26 cellular contexts compared by ENCODE assay signal in genomic region chr2:240955306-240956101, GRCh38. TPM values are rescaled to one million over a fixed set of nuclear protein-coding genes. Genes with fewer than 3 reads are reported as not detected.
DNase-seq lines count a peak whose midpoint lies in the region; ATAC-seq and TF ChIP-seq lines count a peak whose summit lies in the region.
"Had no signal": no experiment of that assay in that cellular context is flagged by ENCODE, and none has a peak within 500 bp of the region (broad histone marks: within the 10 kb centered on the region; RNA-seq: fewer than 3 reads in every experiment).

No MANE protein-coding gene starts in this region.

- no peaks in the 10 kb centered on the region for H3K36me3 ChIP-seq in heart left ventricle
- no peaks in the 10 kb centered on the region for H3K36me3 ChIP-seq in endodermal cell (ENCODE audit: control insufficient read depth, insufficient read depth, low read length)
- no peaks in the 10 kb centered on the region for H3K36me3 ChIP-seq in neural progenitor cell
- no peaks in the 10 kb centered on the region for H3K36me3 ChIP-seq in vagina
- H3K36me3 ChIP-seq: SJSA1, tibial artery had no signal

- H3K27ac ChIP-seq in heart left ventricle (no peak overlapping the region), endodermal cell (ENCODE audit: low read depth, low read length) (no peak overlapping the region), neural progenitor cell (no peak overlapping the region), vagina (no peak overlapping the region)
- H3K27ac ChIP-seq: PC-9, SJSA1, tibial artery had no signal

- H3K4me3 Mint-ChIP-seq in endodermal cell (no peak overlapping the region), neural progenitor cell (peak overlapping the region; percentile 33)
- H3K4me3 Mint-ChIP-seq: CD4-positive, CD25-positive, alpha-beta regulatory T cell; central memory CD8-positive, alpha-beta T cell; mesothelial cell of epicardium had no signal

- H3K27me3 ChIP-seq in heart left ventricle, result no peaks in the 10 kb centered on the region
- H3K27me3 ChIP-seq in endodermal cell (ENCODE audit: control insufficient read depth, insufficient read depth, low read length, poor library complexity, severe bottlenecking), result no peaks in the 10 kb centered on the region
- H3K27me3 ChIP-seq in neural progenitor cell, result no peaks in the 10 kb centered on the region
- no peaks in the 10 kb centered on the region for H3K27me3 ChIP-seq in vagina
- H3K27me3 ChIP-seq: SJSA1 had no signal

- TF ChIP-seq CTCF in heart left ventricle (IDR thresholded peaks at IDR 0.05) (no peak), endodermal cell (conservative IDR thresholded peaks at IDR 0.05) (no peak), neural progenitor cell (IDR thresholded peaks at IDR 0.05) (no peak), vagina (IDR thresholded peaks at IDR 0.05) (no peak)

- WGBS in heart left ventricle, 4 donors, result 84 to 90% (median 86%) methylated on average over 15 to 17 of the region's 17 CpGs
- 88 to 92% methylated on average over 4 to 17 of the region's 17 CpGs for WGBS in endodermal cell (ENCODE audit: insufficient coverage in 1 of 2, insufficient read length in 1 of 2), 2 experiments

- intact Hi-C loops in heart left ventricle (cut with DNase I) (no loop called here), left ventricle myocardium superior (cut with micrococcal nuclease) (no loop called here), vagina (cut with DNase I) (no loop called here)

- H3K27me3 Mint-ChIP-seq in endodermal cell (ENCODE audit: insufficient read depth) (no peaks in the 10 kb centered on the region), neural progenitor cell (ENCODE audit: insufficient read depth, low read depth) (peaks cover 6% of the 10 kb centered on the region)
- H3K27me3 Mint-ChIP-seq: central memory CD8-positive, alpha-beta T cell had no signal

- peak in 3 of 5 donors; percentile 9 to 55 (median 21) for DNase-seq in heart left ventricle
- DNase-seq in left ventricle myocardium superior, result no peak
- peak; percentile 31 for DNase-seq in endodermal cell
- no peak for DNase-seq in neural progenitor cell (ENCODE audit: low spot score)
- peak; percentile 75 to 91 for DNase-seq in vagina (ENCODE audit: extremely low spot score in 2 of 2)
- no peak for DNase-seq in inferior parietal cortex (ENCODE audit: extremely low spot score)
- no peak for DNase-seq in NCI-H2196 (lab: John Stamatoyannopoulos, UW; ENCODE audit: unreplicated experiment)
- DNase-seq: ACHN; activated CD4-positive, CD25-positive, alpha-beta regulatory T cell; activated gamma-delta T cell; CD4-positive, CD25-positive, alpha-beta regulatory T cell; GF-D8; NCI-H1105; NCI-H2107; occipital lobe; PC-9; stimulated activated CD8-positive, alpha-beta memory T cell treated with anti-CD3 and anti-CD28 coated beads, Interleukin-4, amount 100 ng/mL, for 48 hours had no signal

- H3K36me3 Mint-ChIP-seq in endodermal cell (ENCODE audit: low read depth) (no peaks in the 10 kb centered on the region), neural progenitor cell (no peaks in the 10 kb centered on the region)
- H3K36me3 Mint-ChIP-seq: CD4-positive, CD25-positive, alpha-beta regulatory T cell; mesothelial cell of epicardium had no signal

- no peak overlapping the region for H3K4me2 ChIP-seq in neural progenitor cell
- H3K4me2 ChIP-seq: PC-9 had no signal

- H3K27ac Mint-ChIP-seq in endodermal cell, result no peak overlapping the region
- H3K27ac Mint-ChIP-seq in neural progenitor cell, result peak overlapping the region; percentile 37
- H3K27ac Mint-ChIP-seq: CD4-positive, CD25-positive, alpha-beta regulatory T cell; mesothelial cell of epicardium had no signal

- no peaks in the 10 kb centered on the region for H4K20me1 ChIP-seq in neural progenitor cell (ENCODE audit: low read depth)

- ATAC-seq in heart left ventricle, result no peak
- no peak for ATAC-seq in left ventricle myocardium superior
- ATAC-seq in GM21529 (IDR thresholded peaks at IDR 0.05; ENCODE audit: unreplicated experiment), result no peak
- ATAC-seq: GM12878 had no signal

- no peaks in the 10 kb centered on the region for H3K79me2 ChIP-seq in neural progenitor cell (ENCODE audit: low read depth)

- no peak overlapping the region for H2AFZ ChIP-seq in neural progenitor cell (replicated peaks)
- H2AFZ ChIP-seq: PC-9 had no signal

- H3K9ac ChIP-seq in endodermal cell (ENCODE audit: extremely low read depth, low read length, poor library complexity, severe bottlenecking) (no peak overlapping the region), neural progenitor cell (no peak overlapping the region)

- H3K4me3 ChIP-seq in heart left ventricle (no peak overlapping the region), endodermal cell (ENCODE audit: low read length) (no peak overlapping the region), neural progenitor cell (no peak overlapping the region), vagina (no peak overlapping the region)
- H3K4me3 ChIP-seq: GM12878, PC-9, SJSA1, skin epidermis, tibial artery had no signal

- no peaks in the 10 kb centered on the region for H3F3A ChIP-seq in neural progenitor cell (ENCODE audit: low read depth)

- H3K9me3 Mint-ChIP-seq in endodermal cell, result no peaks in the 10 kb centered on the region
- H3K9me3 Mint-ChIP-seq in neural progenitor cell, result no peaks in the 10 kb centered on the region
- H3K9me3 Mint-ChIP-seq: CD4-positive, CD25-positive, alpha-beta regulatory T cell; central memory CD8-positive, alpha-beta T cell; mesothelial cell of epicardium had no signal

- H3K4me1 ChIP-seq in heart left ventricle, result peaks cover 0 to 26% (median 13%) of the 10 kb centered on the region in 12 donors
- no peaks in the 10 kb centered on the region for H3K4me1 ChIP-seq in endodermal cell (ENCODE audit: control insufficient read depth, insufficient read depth, low read length)
- H3K4me1 ChIP-seq in neural progenitor cell, result peaks cover 7% of the 10 kb centered on the region
- peaks cover 30% of the 10 kb centered on the region for H3K4me1 ChIP-seq in vagina

- no peak for TF ChIP-seq POLR2A in heart left ventricle (IDR thresholded peaks at IDR 0.05)
- no peak for TF ChIP-seq POLR2A in vagina (IDR thresholded peaks at IDR 0.05)

- H3K4me1 Mint-ChIP-seq in endodermal cell (peaks cover 3% of the 10 kb centered on the region), neural progenitor cell (peaks cover 28% of the 10 kb centered on the region)
- H3K4me1 Mint-ChIP-seq: central memory CD8-positive, alpha-beta T cell had no signal

- H3K9me3 ChIP-seq in heart left ventricle, result no peaks in the 10 kb centered on the region
- no peaks in the 10 kb centered on the region for H3K9me3 ChIP-seq in endodermal cell (ENCODE audit: control insufficient read depth, low read length)
- no peaks in the 10 kb centered on the region for H3K9me3 ChIP-seq in neural progenitor cell (ENCODE audit: low read depth)
- H3K9me3 ChIP-seq in vagina, result no peaks in the 10 kb centered on the region
- H3K9me3 ChIP-seq: SJSA1, tibial artery had no signal

RNA-seq across cellular contexts. Expression of gene SNED1, which starts 42.9 kb away (rescaled TPM):
- total RNA-seq in heart left ventricle (10 to 100 TPM in 2 of 9 donors, 1 to 10 TPM in 7; 3.1 to 14.7 (median 5.6) TPM), left ventricle myocardium superior (7.4 TPM), endodermal cell (1 to 10 TPM in 1 of 2 donors, under 1 TPM in 1; 0.66 to 4.5 TPM), neural progenitor cell (ENCODE audit: low replicate concordance) (0.11 and 0.31 TPM in 2 replicates), vagina (55.5 TPM)
- polyA plus RNA-seq in heart left ventricle, result 1 to 10 TPM; 4.2 to 4.3 TPM
- 0.96 TPM for polyA plus RNA-seq in endodermal cell (2013, experiment 1 of 2)
- polyA plus RNA-seq in endodermal cell (2013, experiment 2 of 2), result 0.25 TPM

RNA-seq across cellular contexts. Expression of gene CROCC2, which starts 49.4 kb away (rescaled TPM):
- total RNA-seq in heart left ventricle (not detected), left ventricle myocardium superior (not detected), endodermal cell (not detected), neural progenitor cell (ENCODE audit: low replicate concordance) (not detected in 2 replicates), vagina (0.49 TPM)
- polyA plus RNA-seq in heart left ventricle, result not detected
- not detected for polyA plus RNA-seq in endodermal cell (2013, experiment 1 of 2)
- polyA plus RNA-seq in endodermal cell (2013, experiment 2 of 2), result not detected
- total RNA-seq: CD4-positive, CD25-positive, alpha-beta regulatory T cell; GM12878; PC-9; SJSA1 had no signal
- polyA plus RNA-seq: CD4-positive, CD25-positive, alpha-beta regulatory T cell; GM12878 had no signal

RNA-seq across cellular contexts. Expression of gene MAB21L4, which starts 59.5 kb away (rescaled TPM):
- total RNA-seq in heart left ventricle, result under 1 TPM in 1 of 9 donors, not detected in 8; 0.75 TPM
- polyA plus RNA-seq in heart left ventricle, result under 1 TPM in 1 of 2 donors, not detected in 1; 0.10 TPM
- not detected for total RNA-seq in left ventricle myocardium superior
- total RNA-seq in endodermal cell, result under 1 TPM in 1 of 2 donors, not detected in 1; 0.31 TPM
- not detected for polyA plus RNA-seq in endodermal cell (2013, experiment 1 of 2)
- polyA plus RNA-seq in endodermal cell (2013, experiment 2 of 2), result not detected
- total RNA-seq in neural progenitor cell (ENCODE audit: low replicate concordance), result not detected in 2 replicates
- total RNA-seq in vagina, result 21.1 TPM
- total RNA-seq: CD4-positive, CD25-positive, alpha-beta regulatory T cell; fibroblast of lung; GM12878; LHCN-M2; occipital lobe had no signal
- polyA plus RNA-seq: CD4-positive, CD25-positive, alpha-beta regulatory T cell; fibroblast of lung had no signal

Comparison
In these comparisons a context has a peak if more than half of its experiments do, and no peak if none do; other contexts are left out.
1. DNase-seq: peak in heart left ventricle (3 of 5), endodermal cell (single experiment) and vagina (2 of 2); none in left ventricle myocardium superior (single experiment), neural progenitor cell (single experiment), inferior parietal cortex (single experiment) and NCI-H2196 (single experiment).
2. RNA of gene MAB21L4, which starts 59.5 kb away (total RNA-seq): 21.1 TPM in vagina (single experiment); 0.31 TPM in endodermal cell, 0.75 TPM in heart left ventricle, not detected in left ventricle myocardium superior (single experiment) and not detected in neural progenitor cell; every median in the first group is over 10 times any median in the second.